Comparison of ENCODE assay signal across 1 cellular context in the genomic region with DNA sequence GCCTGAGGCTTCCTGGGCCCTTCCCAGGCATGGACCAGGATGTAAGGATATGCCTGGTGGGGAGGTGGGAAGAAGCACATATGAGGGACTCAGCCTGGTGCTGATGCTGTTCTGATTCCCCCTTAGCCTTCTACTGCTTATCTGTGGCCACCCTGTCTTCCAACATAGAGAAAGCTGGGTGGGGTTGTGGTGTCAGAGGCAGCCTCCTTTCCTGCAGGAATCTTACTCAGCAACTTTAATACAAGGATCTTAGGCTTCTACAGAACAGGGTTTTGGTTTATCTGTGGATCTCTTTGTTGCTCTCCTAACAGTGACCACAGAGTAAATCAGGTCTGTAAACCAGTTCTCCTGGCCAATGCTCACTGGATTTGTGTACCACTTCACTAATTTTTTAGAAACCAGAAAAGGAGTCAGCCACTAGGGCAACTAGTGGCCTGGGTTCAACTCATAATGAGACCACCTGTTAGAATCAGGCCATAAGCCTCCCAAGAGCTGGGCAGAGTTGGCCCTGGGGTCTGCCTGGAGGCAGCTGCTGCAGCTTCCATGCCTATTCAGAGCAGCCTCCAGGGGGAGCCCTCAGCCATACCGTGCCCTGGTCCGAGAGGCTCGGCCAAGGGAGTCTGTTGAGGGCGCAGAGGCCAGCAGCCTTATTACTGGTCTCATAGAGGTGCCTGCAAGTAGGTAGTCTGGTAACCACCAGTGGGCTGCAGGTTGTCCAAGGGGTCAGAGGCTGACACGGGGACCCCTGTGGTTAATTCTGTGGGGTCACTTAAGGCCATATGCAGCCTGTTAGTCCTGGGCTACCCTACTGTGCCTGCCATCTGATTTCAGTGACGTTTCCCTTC.
TF ChIP-seq lines count a peak whose summit lies in the region.

No MANE protein-coding gene starts in this region.

TF ChIP-seq in GM12878, 131 proteins besides CTCF, POLR2A, EP300 and RAD21:
- TF ChIP-seq TCF3 (IDR thresholded peaks at IDR 0.05; ENCODE audit: borderline replicate concordance, insufficient read depth, low read depth, low read length) (no peak), TCF12 (IDR thresholded peaks at IDR 0.05; ENCODE audit: low read depth, low read length) (peak; percentile 32; the same call in 1 of the 2 replicates), NBN (IDR thresholded peaks at IDR 0.05) (no peak), SRF (IDR thresholded peaks at IDR 0.05; ENCODE audit: low read depth in 2 of 2, low read length in 2 of 2) (no peak), MYB (IDR thresholded peaks at IDR 0.05; ENCODE audit: borderline replicate concordance, low read depth, low read length) (no peak), RCOR1 (conservative IDR thresholded peaks at IDR 0.05; ENCODE audit: low read depth, low read length) (no peak), BCL11A (IDR thresholded peaks at IDR 0.05; ENCODE audit: low read depth, low read length) (no peak), CHD2 (IDR thresholded peaks at IDR 0.05; ENCODE audit: borderline replicate concordance, low read depth, low read length) (no peak), SMC3 (IDR thresholded peaks at IDR 0.05; ENCODE audit: borderline replicate concordance, low read length) (peak; percentile 46; the same call in 1 of the 2 replicates), CBFB (IDR thresholded peaks at IDR 0.05; ENCODE audit: low read depth) (no peak), JUND (IDR thresholded peaks at IDR 0.05; ENCODE audit: low read depth, low read length) (no peak), BHLHE40 (IDR thresholded peaks at IDR 0.05; ENCODE audit: borderline replicate concordance in 1 of 2, low read depth in 2 of 2, low read length in 1 of 2) (0 out of 4 replicates have a peak, but pooled peaks of 1 of the 2 experiments have one; percentile 21), CBX5 (IDR thresholded peaks at IDR 0.05; ENCODE audit: low read depth) (no peak), MYC (IDR thresholded peaks at IDR 0.05; ENCODE audit: insufficient read depth, insufficient read length, insufficient replicate concordance, low read length, severe bottlenecking) (no peak), KLF5 (IDR thresholded peaks at IDR 0.05; ENCODE audit: partially characterized antibody) (peak; percentile 15), MTA2 (IDR thresholded peaks at IDR 0.05; ENCODE audit: low read depth) (no peak), FOS (IDR thresholded peaks at IDR 0.05; ENCODE audit: borderline replicate concordance, extremely low read depth, insufficient read length) (no peak), WRNIP1 (IDR thresholded peaks at IDR 0.05; ENCODE audit: borderline replicate concordance, low read depth, low read length) (no peak), ASH2L (IDR thresholded peaks at IDR 0.05; ENCODE audit: borderline replicate concordance, low read depth) (no peak), RB1 (IDR thresholded peaks at IDR 0.05; ENCODE audit: borderline replicate concordance) (no peak; the same call in 1 of the 2 replicates), FOXM1 (IDR thresholded peaks at IDR 0.05; ENCODE audit: low read depth, low read length) (no peak), TAF1 (IDR thresholded peaks at IDR 0.05; ENCODE audit: borderline replicate concordance, low read depth, low read length) (no peak), HDAC2 (IDR thresholded peaks at IDR 0.05) (no peak), NFYA (IDR thresholded peaks at IDR 0.05; ENCODE audit: borderline replicate concordance, low read depth, low read length) (no peak)
- TF ChIP-seq, protein P1, sequence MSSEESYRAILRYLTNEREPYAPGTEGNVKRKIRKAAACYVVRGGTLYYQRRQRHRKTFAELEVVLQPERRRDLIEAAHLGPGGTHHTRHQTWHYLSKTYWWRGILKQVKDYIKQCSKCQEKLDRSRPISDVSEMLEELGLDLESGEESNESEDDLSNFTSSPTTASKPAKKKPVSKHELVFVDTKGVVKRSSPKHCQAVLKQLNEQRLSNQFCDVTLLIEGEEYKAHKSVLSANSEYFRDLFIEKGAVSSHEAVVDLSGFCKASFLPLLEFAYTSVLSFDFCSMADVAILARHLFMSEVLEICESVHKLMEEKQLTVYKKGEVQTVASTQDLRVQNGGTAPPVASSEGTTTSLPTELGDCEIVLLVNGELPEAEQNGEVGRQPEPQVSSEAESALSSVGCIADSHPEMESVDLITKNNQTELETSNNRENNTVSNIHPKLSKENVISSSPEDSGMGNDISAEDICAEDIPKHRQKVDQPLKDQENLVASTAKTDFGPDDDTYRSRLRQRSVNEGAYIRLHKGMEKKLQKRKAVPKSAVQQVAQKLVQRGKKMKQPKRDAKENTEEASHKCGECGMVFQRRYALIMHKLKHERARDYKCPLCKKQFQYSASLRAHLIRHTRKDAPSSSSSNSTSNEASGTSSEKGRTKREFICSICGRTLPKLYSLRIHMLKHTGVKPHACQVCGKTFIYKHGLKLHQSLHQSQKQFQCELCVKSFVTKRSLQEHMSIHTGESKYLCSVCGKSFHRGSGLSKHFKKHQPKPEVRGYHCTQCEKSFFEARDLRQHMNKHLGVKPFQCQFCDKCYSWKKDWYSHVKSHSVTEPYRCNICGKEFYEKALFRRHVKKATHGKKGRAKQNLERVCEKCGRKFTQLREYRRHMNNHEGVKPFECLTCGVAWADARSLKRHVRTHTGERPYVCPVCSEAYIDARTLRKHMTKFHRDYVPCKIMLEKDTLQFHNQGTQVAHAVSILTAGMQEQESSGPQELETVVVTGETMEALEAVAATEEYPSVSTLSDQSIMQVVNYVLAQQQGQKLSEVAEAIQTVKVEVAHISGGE (CRISPR knock-in tag; IDR thresholded peaks at IDR 0.05): no peak
- TF ChIP-seq, protein P2, sequence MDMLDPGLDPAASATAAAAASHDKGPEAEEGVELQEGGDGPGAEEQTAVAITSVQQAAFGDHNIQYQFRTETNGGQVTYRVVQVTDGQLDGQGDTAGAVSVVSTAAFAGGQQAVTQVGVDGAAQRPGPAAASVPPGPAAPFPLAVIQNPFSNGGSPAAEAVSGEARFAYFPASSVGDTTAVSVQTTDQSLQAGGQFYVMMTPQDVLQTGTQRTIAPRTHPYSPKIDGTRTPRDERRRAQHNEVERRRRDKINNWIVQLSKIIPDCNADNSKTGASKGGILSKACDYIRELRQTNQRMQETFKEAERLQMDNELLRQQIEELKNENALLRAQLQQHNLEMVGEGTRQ (IDR thresholded peaks at IDR 0.05; ENCODE audit: borderline replicate concordance, low read depth, low read length): no peak
